13 cellular contexts compared by ENCODE assay signal in the genomic region with DNA sequence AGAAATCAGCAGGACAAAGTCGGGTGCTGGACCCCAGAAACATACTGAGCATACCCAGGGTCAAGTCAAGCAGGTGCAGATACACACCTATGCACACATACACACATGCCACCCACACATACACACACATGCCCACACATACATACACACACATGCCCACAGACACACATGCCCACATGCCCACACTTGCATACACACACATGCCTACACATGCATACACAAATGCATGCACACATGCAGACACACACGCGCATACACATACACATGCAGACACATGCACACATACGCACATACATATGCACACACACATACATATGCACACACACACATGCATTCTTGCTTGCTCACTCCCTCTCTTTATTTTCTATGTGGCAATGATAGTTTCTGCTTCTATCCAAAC.
"Had no signal": no experiment of that assay in that cellular context is flagged by ENCODE, and none has a peak within 500 bp of the region (broad histone marks: within the 10 kb centered on the region; RNA-seq: fewer than 3 reads in every experiment).

No MANE protein-coding gene starts in this region.

- H3K9me3 Mint-ChIP-seq: naive B cell, nephron, type B pancreatic cell had no signal

- H3K4me1 Mint-ChIP-seq: naive B cell had no signal

- DNase-seq: colonic mucosa; dermis blood vessel endothelial cell; esophagus squamous epithelium; foreskin keratinocyte; head of caudate nucleus; mesendoderm; naive B cell; small intestine; stimulated activated CD4-positive, alpha-beta T cell treated with anti-CD3 and anti-CD28 coated beads, Interleukin-12 subunit alpha, Interleukin-12 subunit beta, amount 100 ng/mL, for 4 hours; stimulated activated naive CD8-positive, alpha-beta T cell treated with anti-CD3 and anti-CD28 coated beads, Interleukin-15, Interleukin-2, amounts not matched to agents 100 U/mL and 50 U/mL, for 24 hours; thyroid gland had no signal

- H3K4me3 Mint-ChIP-seq: naive B cell, nephron, type B pancreatic cell had no signal

- H3K27ac Mint-ChIP-seq: naive B cell, nephron, type B pancreatic cell had no signal

- ATAC-seq: foreskin keratinocyte; stimulated activated naive CD8-positive, alpha-beta T cell treated with anti-CD3 and anti-CD28 coated beads, Interleukin-15, Interleukin-2, amounts not matched to agents 100 U/mL and 50 U/mL, for 24 hours had no signal

- H3K36me3 Mint-ChIP-seq: naive B cell, type B pancreatic cell had no signal
